10 cellular contexts compared by ENCODE assay signal in genomic region chr17:81480140-81480917, GRCh38. TPM values are rescaled to one million over a fixed set of nuclear protein-coding genes. Genes with fewer than 3 reads are reported as not detected.
DNase-seq lines count a peak whose midpoint lies in the region; ATAC-seq, FAIRE-seq and TF ChIP-seq lines count a peak whose summit lies in the region.
"Had no signal": no experiment of that assay in that cellular context is flagged by ENCODE, and none has a peak within 500 bp of the region (broad histone marks: within the 10 kb centered on the region; RNA-seq: fewer than 3 reads in every experiment).

No MANE protein-coding gene starts in this region.

- H4K20me1 ChIP-seq in astrocyte (ENCODE audit: insufficient read depth, low read length): no peaks in the 10 kb centered on the region

- FAIRE-seq in A549 (lab: Jason Lieb, UNC) (no peak), H54 (lab: Jason Lieb, UNC) (no peak), astrocyte (lab: Jason Lieb, UNC) (no peak)

- no peak for ATAC-seq in A549
- ATAC-seq in effector memory CD8-positive, alpha-beta T cell (replicated peaks): no peak
- no peak for ATAC-seq in HG02678 (IDR thresholded peaks at IDR 0.05; ENCODE audit: unreplicated experiment)

- H3K79me2 ChIP-seq in astrocyte (ENCODE audit: insufficient read depth, low read length): no peaks in the 10 kb centered on the region

- no peak overlapping the region for H3K27ac Mint-ChIP-seq in astrocyte (ENCODE audit: unreplicated experiment)
- H3K27ac Mint-ChIP-seq in effector memory CD8-positive, alpha-beta T cell: no peak overlapping the region

- H3K27ac ChIP-seq in A549 (no peak overlapping the region), astrocyte (ENCODE audit: low read depth, low read length) (no peak overlapping the region)

- 0 out of 5 replicates have a peak, but pooled peaks have one; percentile 9 to 21 for TF ChIP-seq RAD21 in A549 (conservative IDR thresholded peaks at IDR 0.05 in 1 of 2, IDR thresholded peaks at IDR 0.05 in 1 of 2)

- WGBS in A549 (ENCODE audit: missing lambda C conversion rate): 82% methylated on average over 18 of the region's 18 CpGs

- H3K9me3 Mint-ChIP-seq in astrocyte (ENCODE audit: unreplicated experiment): no peaks in the 10 kb centered on the region
- H3K9me3 Mint-ChIP-seq in effector memory CD8-positive, alpha-beta T cell: no peaks in the 10 kb centered on the region

- DNase-seq in A549 (ENCODE audit: low read depth in 1 of 2, low spot score in 1 of 2): peak in 1 of 2 experiments; percentile 56
- DNase-seq in H54 (ENCODE audit: insufficient read length, low spot score): peak; percentile 59
- DNase-seq in astrocyte (ENCODE audit: low read depth): peak; percentile 53
- no peak for DNase-seq in kidney epithelial cell (ENCODE audit: low read depth)
- no peak for DNase-seq in NK-92 treated with Interleukin-12 subunit alpha and Interleukin-12 subunit beta, amount 100 ng/mL, for 24 hours (lab: John Stamatoyannopoulos, UW)
- DNase-seq in effector memory CD8-positive, alpha-beta T cell: no peak
- no peak for DNase-seq in cerebellar nuclear complex (lab: John Stamatoyannopoulos, UW)
- DNase-seq: activated naive CD4-positive, alpha-beta T cell treated with Interleukin-2 at 50 U/mL for 16 hours; NCI-H1694 treated with DMSO at 0.1 percent for 48 hours had no signal

- H3K4me3 ChIP-seq in A549: no peak overlapping the region
- H3K4me3 ChIP-seq in astrocyte (ENCODE audit: insufficient read depth, low read depth, low read length): no peak overlapping the region
- H3K4me3 ChIP-seq in kidney epithelial cell (ENCODE audit: low read depth, low read length): no peak overlapping the region

- TF ChIP-seq EP300 in A549 (IDR thresholded peaks at IDR 0.05): no peak

- H3K9me3 ChIP-seq in A549 (no peaks in the 10 kb centered on the region), astrocyte (ENCODE audit: insufficient read depth, low read depth, low read length) (no peaks in the 10 kb centered on the region)

- CTCF ChIA-PET in A549 (lab: Yijun Ruan, JAX): interaction anchor here (0.6 to 8.6 kb wide), 11 partner anchors 12 to 517 kb away, joined by 3 to 184 read pairs (median 4); partner anchors contain the start of gene BAHCC1

- no peaks in the 10 kb centered on the region for H3K36me3 ChIP-seq in astrocyte (ENCODE audit: insufficient read depth, low read length)
- H3K36me3 ChIP-seq in kidney epithelial cell (ENCODE audit: control insufficient read depth, insufficient read depth, low read length): no peaks in the 10 kb centered on the region

- no peak for TF ChIP-seq POLR2A in A549 (IDR thresholded peaks at IDR 0.05; ENCODE audit: low read length)
- TF ChIP-seq POLR2A in H54 (IDR thresholded peaks at IDR 0.05; ENCODE audit: low read depth, low read length): no peak

- POLR2A ChIA-PET in A549 (lab: Yijun Ruan, JAX): interaction anchor here (0.6 kb wide), 1 partner anchor 1026 kb away, joined by 4 read pairs; no protein-coding TSS in a partner anchor

- H3K4me1 Mint-ChIP-seq in astrocyte (ENCODE audit: low read depth, unreplicated experiment): peaks cover 4% of the 10 kb centered on the region
- peaks cover 0 to 4% of the 10 kb centered on the region in 2 donors for H3K4me1 Mint-ChIP-seq in effector memory CD8-positive, alpha-beta T cell (ENCODE audit: low read depth in 2 of 2)

- H3K4me3 Mint-ChIP-seq in astrocyte (ENCODE audit: unreplicated experiment): peak overlapping the region; percentile 37
- no peak overlapping the region for H3K4me3 Mint-ChIP-seq in effector memory CD8-positive, alpha-beta T cell

- TF ChIP-seq CTCF in A549 (IDR thresholded peaks at IDR 0.05): no peak
- no peak for TF ChIP-seq CTCF in astrocyte (IDR thresholded peaks at IDR 0.05; ENCODE audit: insufficient read depth, low read depth, low read length)
- peak; percentile 1 for TF ChIP-seq CTCF in kidney epithelial cell (IDR thresholded peaks at IDR 0.05; ENCODE audit: insufficient read depth, low read length, poor library complexity, severe bottlenecking)

- H3K4me2 ChIP-seq in A549: peak overlapping the region; percentile 97; the same call in 1 of the 3 replicates
- H3K4me2 ChIP-seq in astrocyte (ENCODE audit: low read length): no peak overlapping the region

- no peaks in the 10 kb centered on the region for H3K36me3 Mint-ChIP-seq in astrocyte (ENCODE audit: low read depth, unreplicated experiment)
- H3K36me3 Mint-ChIP-seq in effector memory CD8-positive, alpha-beta T cell (ENCODE audit: insufficient read depth): peaks cover 5% of the 10 kb centered on the region

- H3K4me1 ChIP-seq in A549: peaks cover 29% of the 10 kb centered on the region
- H3K4me1 ChIP-seq in astrocyte (ENCODE audit: insufficient read depth, low read length): peaks cover 14% of the 10 kb centered on the region

- H2AFZ ChIP-seq in astrocyte (ENCODE audit: low read depth, low read length): no peak overlapping the region

- H3K9ac ChIP-seq in astrocyte (ENCODE audit: low read length): no peak overlapping the region

- peaks cover 47% of the 10 kb centered on the region for H3K27me3 Mint-ChIP-seq in astrocyte (ENCODE audit: low read depth, unreplicated experiment)
- peaks cover 34 to 60% of the 10 kb centered on the region in 2 donors for H3K27me3 Mint-ChIP-seq in effector memory CD8-positive, alpha-beta T cell

- H3K27me3 ChIP-seq in astrocyte (ENCODE audit: insufficient read depth, low read length) (no peaks in the 10 kb centered on the region), kidney epithelial cell (ENCODE audit: control insufficient read depth, insufficient read depth, low read length) (peaks cover 6% of the 10 kb centered on the region)

TF ChIP-seq in A549, 52 proteins besides CTCF, POLR2A, EP300 and RAD21:
- no peak for TF ChIP-seq FOSL2 (IDR thresholded peaks at IDR 0.05)
- TF ChIP-seq FOSL2 (CRISPR knock-in tag; IDR thresholded peaks at IDR 0.05): peak; percentile 50
- TF ChIP-seq MAFK (IDR thresholded peaks at IDR 0.05; ENCODE audit: partially characterized antibody): peak; percentile 67
- TF ChIP-seq HES2 (IDR thresholded peaks at IDR 0.05): no peak

RNA-seq across cellular contexts. Expression of gene ACTG1, which starts 32.3 kb away (rescaled TPM):
- polyA plus RNA-seq in A549 (2011; rRNA removed) (2,042 and 2,306 TPM in 2 replicates), A549 (2017; fragmentation: RNase III; extraction: RNeasy Plus Mini Kit Qiagen cat#74134 plus additional on column Dnase treatment) (7,182 to 8,782 TPM (median 7,263 TPM) in 3 replicates)
- polyA plus RNA-seq in A549 (2012; cell fraction: cytosol; rRNA removed): 14,539 and 15,776 TPM in 2 replicates
- 26,089 and 28,335 TPM in 2 replicates for polyA plus RNA-seq in A549 (2012; cell fraction: nucleus; rRNA removed)
- 2,054 and 3,772 TPM in 2 replicates for polyA minus RNA-seq in A549 (2011; rRNA and poly(A)+ RNA removed)
- total RNA-seq in astrocyte (7,049 and 7,369 TPM in 2 replicates), kidney epithelial cell (8,883 and 9,424 TPM in 2 replicates)

RNA-seq across cellular contexts. Expression of gene FSCN2, which starts 47.8 kb away (rescaled TPM):
- polyA plus RNA-seq in A549 (2011; rRNA removed): 0.84 and 1.2 TPM in 2 replicates
- 0.74 and 1.1 TPM in 2 replicates for polyA plus RNA-seq in A549 (2012; cell fraction: cytosol; rRNA removed)
- polyA plus RNA-seq in A549 (2012; cell fraction: nucleus; rRNA removed): 7.5 and 8.3 TPM in 2 replicates
- polyA plus RNA-seq in A549 (2017; fragmentation: RNase III; extraction: RNeasy Plus Mini Kit Qiagen cat#74134 plus additional on column Dnase treatment): 1.3 to 1.7 TPM (median 1.3 TPM) in 3 replicates
- 3.6 and 3.7 TPM in 2 replicates for polyA minus RNA-seq in A549 (2011; rRNA and poly(A)+ RNA removed)
- total RNA-seq in astrocyte: 5.6 and 8.0 TPM in 2 replicates
- total RNA-seq in kidney epithelial cell: 0.29 and 0.41 TPM in 2 replicates

Comparison
In these comparisons a context has a peak if more than half of its experiments do, and no peak if none do; other contexts are left out.
1. DNase-seq: peak in H54 (single experiment) and astrocyte (single experiment); none in kidney epithelial cell (single experiment), NK-92 treated with Interleukin-12 subunit alpha and Interleukin-12 subunit beta, amount 100 ng/mL, for 24 hours (single experiment), effector memory CD8-positive, alpha-beta T cell (0 of 3) and cerebellar nuclear complex (0 of 2).